9 cellular contexts compared by ENCODE assay signal in genomic region chr5:50958852-50959457, GRCh38.
DNase-seq lines count a peak whose midpoint lies in the region; ATAC-seq, FAIRE-seq and TF ChIP-seq lines count a peak whose summit lies in the region.
"Had no signal": no experiment of that assay in that cellular context is flagged by ENCODE, and none has a peak within 500 bp of the region (broad histone marks: within the 10 kb centered on the region; RNA-seq: fewer than 3 reads in every experiment).

No MANE protein-coding gene starts in this region.

- ATAC-seq in A549, result peak in 1 of 2 experiments; percentile 62; a peak in 2 of 6 replicates
- no peak for ATAC-seq in gastroesophageal sphincter
- no peak for ATAC-seq in GM19023 (IDR thresholded peaks at IDR 0.05; ENCODE audit: unreplicated experiment)

- no peak for FAIRE-seq in A549 (lab: Jason Lieb, UNC)
- FAIRE-seq: colon had no signal

- H3K27ac ChIP-seq in A549, result no peak overlapping the region
- no peak overlapping the region for H3K27ac ChIP-seq in gastroesophageal sphincter

- WGBS in A549 (ENCODE audit: missing lambda C conversion rate), result 1% methylated on average over 5 of the region's 5 CpGs
- 20 to 28% methylated on average over 4 to 5 of the region's 5 CpGs for WGBS in gastroesophageal sphincter (ENCODE audit: low coverage in 1 of 2), 2 donors

- H3K27me3 ChIP-seq in gastroesophageal sphincter, result peaks cover 31% of the 10 kb centered on the region

- DNase-seq in A549 (ENCODE audit: low read depth in 1 of 2, low spot score in 1 of 2) (peak; percentile 19 to 35), GM03348 (ENCODE audit: low spot score) (peak; percentile 51), KBM-7 (peak; percentile 48), SK-N-DZ (ENCODE audit: low spot score) (peak; percentile 64), superior temporal gyrus (ENCODE audit: extremely low spot score) (peak; percentile 83), mesenteric fat pad (ENCODE audit: low spot score) (no peak)

- POLR2A ChIA-PET in A549 (lab: Yijun Ruan, JAX), result no interaction called here

- TF ChIP-seq CTCF in A549 (IDR thresholded peaks at IDR 0.05), result peak; percentile 52
- peak; percentile 25 to 58 (median 52) for TF ChIP-seq CTCF in gastroesophageal sphincter (IDR thresholded peaks at IDR 0.05)

- no peaks in the 10 kb centered on the region for H3K9me3 ChIP-seq in A549
- H3K9me3 ChIP-seq in gastroesophageal sphincter, result no peaks in the 10 kb centered on the region

- CTCF ChIA-PET in A549 (lab: Yijun Ruan, JAX), result interaction anchor here (0.7 to 4.7 kb wide), 19 partner anchors 9 to 1701 kb away, joined by 3 to 22 read pairs (median 4); no protein-coding TSS in a partner anchor

- TF ChIP-seq POLR2A in A549 (IDR thresholded peaks at IDR 0.05; ENCODE audit: low read length), result no peak
- TF ChIP-seq POLR2A in gastroesophageal sphincter (IDR thresholded peaks at IDR 0.05), result no peak

- H3K4me1 ChIP-seq in A549 (no peaks in the 10 kb centered on the region), gastroesophageal sphincter (peaks cover 0 to 12% (median 5%) of the 10 kb centered on the region in 3 donors)

- no peak overlapping the region for H3K4me2 ChIP-seq in A549

- peak; percentile 58 to 60 for TF ChIP-seq RAD21 in A549 (conservative IDR thresholded peaks at IDR 0.05 in 1 of 2, IDR thresholded peaks at IDR 0.05 in 1 of 2)

- TF ChIP-seq EP300 in A549 (IDR thresholded peaks at IDR 0.05) (no peak), gastroesophageal sphincter (IDR thresholded peaks at IDR 0.05) (no peak)

- H3K4me3 ChIP-seq in A549 (no peak overlapping the region), gastroesophageal sphincter (no peak overlapping the region)

- H3K36me3 ChIP-seq in gastroesophageal sphincter, result no peaks in the 10 kb centered on the region

- in situ Hi-C loops in KBM-7 (cut with MboI; ENCODE audit: low pct_unique_long_range_greater_than_20kb, low sequenced_read_pairs), result loop anchor here (25.0 kb wide), 1 partner anchor 1053 kb away; no protein-coding TSS in a partner anchor

TF ChIP-seq in A549, 52 proteins besides CTCF, POLR2A, EP300 and RAD21:
- TF ChIP-seq SMC3 (IDR thresholded peaks at IDR 0.05) (peak; percentile 48; the same call in 2 of the 3 replicates), HOXB5 (CRISPR knock-in tag; IDR thresholded peaks at IDR 0.05) (no peak), EHF (CRISPR knock-in tag; IDR thresholded peaks at IDR 0.05) (no peak), TFCP2L1 (CRISPR knock-in tag; IDR thresholded peaks at IDR 0.05) (no peak)
